ENCODE assay signal across 13 cellular contexts in the genomic region with DNA sequence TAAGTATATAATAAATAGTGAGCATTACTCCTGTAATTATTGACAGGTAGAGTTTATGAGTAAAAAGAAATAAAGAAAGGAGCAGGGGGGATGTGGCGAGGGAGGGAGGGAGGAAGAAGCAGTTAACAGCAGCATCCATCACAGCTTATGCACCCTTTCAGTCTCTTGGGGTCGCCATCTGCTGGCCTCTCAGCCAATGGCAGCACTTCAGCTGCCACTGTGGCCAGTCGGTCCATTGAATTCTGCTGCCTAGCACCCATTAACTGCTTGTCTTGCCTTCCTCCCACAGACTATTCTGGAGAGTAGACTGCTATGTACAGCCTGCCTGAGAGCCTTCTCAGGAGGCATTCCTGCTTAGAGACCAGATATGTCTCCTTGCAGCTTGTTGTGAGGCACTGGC.
DNase-seq lines count a peak whose midpoint lies in the region; ATAC-seq, FAIRE-seq and TF ChIP-seq lines count a peak whose summit lies in the region.
"Had no signal": no experiment of that assay in that cellular context is flagged by ENCODE, and none has a peak within 500 bp of the region (broad histone marks: within the 10 kb centered on the region; RNA-seq: fewer than 3 reads in every experiment).

No MANE protein-coding gene starts in this region.

- H3K4me1 ChIP-seq in pancreas = no peaks in the 10 kb centered on the region

- H3K9me3 ChIP-seq in pancreas = no peaks in the 10 kb centered on the region

- FAIRE-seq in pancreas (lab: Jason Lieb, UNC) = no peak
- FAIRE-seq: A204.1 had no signal

- DNase-seq in DMS53 (lab: John Stamatoyannopoulos, UW) (peak; percentile 48), DMS53 treated with DMSO at 0.1 percent for 48 hours (lab: John Stamatoyannopoulos, UW; ENCODE audit: unreplicated experiment) (no peak), NCI-H1092 (lab: John Stamatoyannopoulos, UW) (peak; percentile 46), dermis blood vessel endothelial cell (peak; percentile 1), pancreas (no peak), mesenteric fat pad (ENCODE audit: low spot score) (no peak), HCEC 1CT (no peak)
- DNase-seq: central memory CD4-positive, alpha-beta T cell; stimulated activated naive CD4-positive, alpha-beta T cell treated with Interleukin-2 at 50 U/mL for 16 hours had no signal

- no peak overlapping the region for H3K27ac ChIP-seq in pancreas
- H3K27ac ChIP-seq: SK-N-MC had no signal

- ATAC-seq in pancreas (peak in 3 of 4 donors; percentile 51 to 68 (median 64)), GM18520 (IDR thresholded peaks at IDR 0.05; ENCODE audit: unreplicated experiment) (no peak)
- ATAC-seq: sciatic nerve had no signal

- no peak overlapping the region for H3K4me3 ChIP-seq in pancreas
- H3K4me3 ChIP-seq: SK-N-MC had no signal

- 30 to 41% methylated on average over 3 of the region's 3 CpGs for WGBS in pancreas, 2 donors

- intact Hi-C loops in pancreas (cut with DNase I) = no loop called here

- no peak for TF ChIP-seq CTCF in pancreas (IDR thresholded peaks at IDR 0.05)

- no peaks in the 10 kb centered on the region for H3K27me3 ChIP-seq in pancreas

- no peaks in the 10 kb centered on the region for H3K36me3 ChIP-seq in pancreas

Comparison
In these comparisons a context has a peak if more than half of its experiments do, and no peak if none do; other contexts are left out.
1. DNase-seq: peak in DMS53 (single experiment), NCI-H1092 (single experiment) and dermis blood vessel endothelial cell (single experiment); none in DMS53 treated with DMSO at 0.1 percent for 48 hours (single experiment), pancreas (0 of 6), mesenteric fat pad (single experiment) and HCEC 1CT (single experiment).